In the genomic region with DNA sequence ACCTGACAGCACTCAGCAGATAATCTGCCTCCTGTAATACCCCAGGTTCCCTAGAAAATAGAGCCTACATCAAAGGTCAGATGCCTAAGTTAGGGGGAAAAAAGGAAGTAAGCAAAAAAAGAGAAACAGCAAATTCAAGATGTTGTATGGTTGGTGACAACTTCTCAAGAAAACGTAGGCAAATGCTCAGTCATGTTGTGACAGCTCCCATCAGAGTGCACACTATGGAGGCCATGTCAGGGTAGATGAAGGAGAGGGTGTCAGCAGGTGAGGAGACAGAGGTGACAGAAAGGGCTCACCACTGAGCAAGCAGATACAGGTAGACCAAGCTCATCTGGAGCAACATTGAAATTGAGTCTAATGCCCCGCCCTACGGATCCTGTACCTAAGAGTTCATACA, we compare ENCODE assay signal across 8 cellular contexts.
"Had no signal": no experiment of that assay in that cellular context is flagged by ENCODE, and none has a peak within 500 bp of the region (broad histone marks: within the 10 kb centered on the region; RNA-seq: fewer than 3 reads in every experiment).

No MANE protein-coding gene starts in this region.

- DNase-seq: GDM1, GF-D8 had no signal

- ATAC-seq: GM12878 had no signal

- H3K4me3 ChIP-seq: GM12878 had no signal

- FAIRE-seq: G401.6, GM12878, GM12891, GM12892, GM18507, GM19239 had no signal
